1 cellular context compared by ENCODE assay signal in genomic region chr9:128043467-128043868, GRCh38.
TF ChIP-seq lines count a peak whose summit lies in the region.

No MANE protein-coding gene starts in this region.

TF ChIP-seq in HepG2, 621 proteins besides CTCF, POLR2A, EP300 and RAD21 (continued from another document and continues in another):
- TF ChIP-seq ZNF407 (CRISPR knock-in tag; IDR thresholded peaks at IDR 0.05; ENCODE audit: not compliant biosample characterization) (no peak), ZNF205 (CRISPR knock-in tag; IDR thresholded peaks at IDR 0.05) (no peak), ZNF704 (CRISPR knock-in tag; IDR thresholded peaks at IDR 0.05; ENCODE audit: borderline replicate concordance) (no peak), MBD4 (IDR thresholded peaks at IDR 0.05; ENCODE audit: borderline replicate concordance, low read length) (no peak), ZNF44 (CRISPR knock-in tag; IDR thresholded peaks at IDR 0.05) (no peak), ZFP91 (CRISPR knock-in tag; IDR thresholded peaks at IDR 0.05; ENCODE audit: borderline replicate concordance) (peak; percentile 69), SALL2 (CRISPR knock-in tag; IDR thresholded peaks at IDR 0.05) (no peak), PRMT3 (CRISPR knock-in tag; IDR thresholded peaks at IDR 0.05; ENCODE audit: borderline replicate concordance, low read depth) (no peak), ZNF614 (CRISPR knock-in tag; IDR thresholded peaks at IDR 0.05; ENCODE audit: borderline replicate concordance) (no peak; the same call in 1 of the 2 replicates), RBAK (CRISPR knock-in tag; IDR thresholded peaks at IDR 0.05) (no peak), U2AF1 (optimal IDR thresholded peaks at IDR 0.05; ENCODE audit: low read depth, low read length) (no peak), TBP (CRISPR knock-in tag; IDR thresholded peaks at IDR 0.05) (no peak), ZNF225 (CRISPR knock-in tag; IDR thresholded peaks at IDR 0.05) (no peak), SSRP1 (CRISPR knock-in tag; IDR thresholded peaks at IDR 0.05) (no peak), RORA (CRISPR knock-in tag; IDR thresholded peaks at IDR 0.05) (no peak), ZNF484 (CRISPR knock-in tag; IDR thresholded peaks at IDR 0.05; ENCODE audit: borderline replicate concordance, low read depth) (no peak), HNRNPUL1 (IDR thresholded peaks at IDR 0.05; ENCODE audit: low read depth, low read length) (no peak), NFE2 (CRISPR knock-in tag; IDR thresholded peaks at IDR 0.05) (no peak), ZNF746 (CRISPR knock-in tag; IDR thresholded peaks at IDR 0.05) (no peak; the same call in 1 of the 2 replicates), ATF2 (CRISPR knock-in tag; IDR thresholded peaks at IDR 0.05) (0 out of 2 replicates have a peak, but pooled peaks have one; percentile 43), RNF2 (conservative IDR thresholded peaks at IDR 0.05; ENCODE audit: low read depth) (no peak), GFI1 (CRISPR knock-in tag; IDR thresholded peaks at IDR 0.05; ENCODE audit: borderline replicate concordance) (peak; percentile 43; the same call in 1 of the 2 replicates), CCAR2 (optimal IDR thresholded peaks at IDR 0.05; ENCODE audit: low read depth, low read length) (no peak), ZNF615 (CRISPR knock-in tag; IDR thresholded peaks at IDR 0.05; ENCODE audit: borderline replicate concordance) (no peak), CBX5 (CRISPR knock-in tag; IDR thresholded peaks at IDR 0.05; ENCODE audit: borderline replicate concordance) (no peak), MEIS2 (CRISPR knock-in tag; IDR thresholded peaks at IDR 0.05) (no peak), FOXK1 (CRISPR knock-in tag; IDR thresholded peaks at IDR 0.05; ENCODE audit: borderline replicate concordance, low read depth) (no peak), ZBTB25 (CRISPR knock-in tag; IDR thresholded peaks at IDR 0.05) (no peak), SCMH1 (CRISPR knock-in tag; IDR thresholded peaks at IDR 0.05; ENCODE audit: borderline replicate concordance) (no peak), PAX8 (CRISPR knock-in tag; IDR thresholded peaks at IDR 0.05; ENCODE audit: borderline replicate concordance) (no peak), ZNF780A (CRISPR knock-in tag; IDR thresholded peaks at IDR 0.05) (no peak), ZSCAN12 (CRISPR knock-in tag; IDR thresholded peaks at IDR 0.05) (no peak), IRF2 (CRISPR knock-in tag; IDR thresholded peaks at IDR 0.05) (peak; percentile 61; the same call in 1 of the 2 replicates), ZBTB4 (CRISPR knock-in tag; IDR thresholded peaks at IDR 0.05; ENCODE audit: borderline replicate concordance) (peak; percentile 39; the same call in 1 of the 2 replicates), ZBTB3 (CRISPR knock-in tag; IDR thresholded peaks at IDR 0.05; ENCODE audit: borderline replicate concordance, low read depth) (no peak)
- TF ChIP-seq, protein P1, sequence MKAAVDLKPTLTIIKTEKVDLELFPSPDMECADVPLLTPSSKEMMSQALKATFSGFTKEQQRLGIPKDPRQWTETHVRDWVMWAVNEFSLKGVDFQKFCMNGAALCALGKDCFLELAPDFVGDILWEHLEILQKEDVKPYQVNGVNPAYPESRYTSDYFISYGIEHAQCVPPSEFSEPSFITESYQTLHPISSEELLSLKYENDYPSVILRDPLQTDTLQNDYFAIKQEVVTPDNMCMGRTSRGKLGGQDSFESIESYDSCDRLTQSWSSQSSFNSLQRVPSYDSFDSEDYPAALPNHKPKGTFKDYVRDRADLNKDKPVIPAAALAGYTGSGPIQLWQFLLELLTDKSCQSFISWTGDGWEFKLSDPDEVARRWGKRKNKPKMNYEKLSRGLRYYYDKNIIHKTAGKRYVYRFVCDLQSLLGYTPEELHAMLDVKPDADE (CRISPR knock-in tag; IDR thresholded peaks at IDR 0.05) = no peak
- TF ChIP-seq, protein P2, sequence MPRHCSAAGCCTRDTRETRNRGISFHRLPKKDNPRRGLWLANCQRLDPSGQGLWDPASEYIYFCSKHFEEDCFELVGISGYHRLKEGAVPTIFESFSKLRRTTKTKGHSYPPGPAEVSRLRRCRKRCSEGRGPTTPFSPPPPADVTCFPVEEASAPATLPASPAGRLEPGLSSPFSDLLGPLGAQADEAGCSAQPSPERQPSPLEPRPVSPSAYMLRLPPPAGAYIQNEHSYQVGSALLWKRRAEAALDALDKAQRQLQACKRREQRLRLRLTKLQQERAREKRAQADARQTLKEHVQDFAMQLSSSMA (CRISPR knock-in tag; IDR thresholded peaks at IDR 0.05) = no peak
- TF ChIP-seq, protein P3, sequence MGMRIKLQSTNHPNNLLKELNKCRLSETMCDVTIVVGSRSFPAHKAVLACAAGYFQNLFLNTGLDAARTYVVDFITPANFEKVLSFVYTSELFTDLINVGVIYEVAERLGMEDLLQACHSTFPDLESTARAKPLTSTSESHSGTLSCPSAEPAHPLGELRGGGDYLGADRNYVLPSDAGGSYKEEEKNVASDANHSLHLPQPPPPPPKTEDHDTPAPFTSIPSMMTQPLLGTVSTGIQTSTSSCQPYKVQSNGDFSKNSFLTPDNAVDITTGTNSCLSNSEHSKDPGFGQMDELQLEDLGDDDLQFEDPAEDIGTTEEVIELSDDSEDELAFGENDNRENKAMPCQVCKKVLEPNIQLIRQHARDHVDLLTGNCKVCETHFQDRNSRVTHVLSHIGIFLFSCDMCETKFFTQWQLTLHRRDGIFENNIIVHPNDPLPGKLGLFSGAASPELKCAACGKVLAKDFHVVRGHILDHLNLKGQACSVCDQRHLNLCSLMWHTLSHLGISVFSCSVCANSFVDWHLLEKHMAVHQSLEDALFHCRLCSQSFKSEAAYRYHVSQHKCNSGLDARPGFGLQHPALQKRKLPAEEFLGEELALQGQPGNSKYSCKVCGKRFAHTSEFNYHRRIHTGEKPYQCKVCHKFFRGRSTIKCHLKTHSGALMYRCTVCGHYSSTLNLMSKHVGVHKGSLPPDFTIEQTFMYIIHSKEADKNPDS (CRISPR knock-in tag; IDR thresholded peaks at IDR 0.05) = no peak
